In the genomic region with DNA sequence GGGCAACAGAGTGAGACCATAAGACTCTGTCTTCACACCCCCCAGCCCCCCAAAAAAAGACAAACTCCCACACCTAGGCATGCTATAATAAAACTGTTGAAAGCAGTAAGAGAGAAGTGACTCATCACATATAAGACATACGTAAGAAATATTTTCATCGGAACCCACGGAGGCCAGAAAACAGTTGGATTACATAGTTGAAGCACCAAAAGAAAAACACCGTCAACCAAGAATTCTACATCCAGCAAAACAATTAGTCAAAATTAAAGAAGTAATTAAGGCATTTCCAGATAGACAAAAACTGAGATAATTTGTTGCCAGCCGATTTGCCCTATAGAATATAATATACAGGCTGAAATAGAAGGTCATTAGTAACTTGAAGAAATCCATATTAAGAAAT, we compare ENCODE assay signal across 16 cellular contexts.
DNase-seq lines count a peak whose midpoint lies in the region; TF ChIP-seq lines count a peak whose summit lies in the region.
"Had no signal": no experiment of that assay in that cellular context is flagged by ENCODE, and none has a peak within 500 bp of the region (broad histone marks: within the 10 kb centered on the region; RNA-seq: fewer than 3 reads in every experiment).

No MANE protein-coding gene starts in this region.

- DNase-seq in brain microvascular endothelial cell (peak; percentile 12), glutamatergic neuron (no peak), stomach (no peak), vagina (ENCODE audit: extremely low spot score in 2 of 2) (no peak), hepatic stellate cell (ENCODE audit: low spot score) (no peak), HFFc6 (no peak)
- no peak for DNase-seq in effector CD8-positive, alpha-beta T cell (lab: John Stamatoyannopoulos, UW)
- DNase-seq: Calu3; CD4-positive, alpha-beta T cell; NCI-H146; NCI-H2081; NCI-H510A; NCI-H774; PC-9 had no signal

- intact Hi-C loops in stomach (cut with DNase I; ENCODE audit: low total_unique reads) (no loop called here), vagina (cut with DNase I) (no loop called here)

- TF ChIP-seq CTCF in brain microvascular endothelial cell (IDR thresholded peaks at IDR 0.05; ENCODE audit: low read depth, low read length, missing control alignments) = no peak
- no peak for TF ChIP-seq CTCF in glutamatergic neuron (IDR thresholded peaks at IDR 0.05; ENCODE audit: partially characterized antibody, unreplicated experiment)
- TF ChIP-seq CTCF in stomach (IDR thresholded peaks at IDR 0.05) = no peak
- no peak for TF ChIP-seq CTCF in vagina (IDR thresholded peaks at IDR 0.05)
- TF ChIP-seq CTCF in HFFc6 (IDR thresholded peaks at IDR 0.05) = no peak

- WGBS in stomach, 5 donors = 91 to 96% (median 92%) methylated on average over 5 of the region's 5 CpGs

- H3K27me3 ChIP-seq in brain microvascular endothelial cell (replicated peaks) (no peaks in the 10 kb centered on the region), stomach (no peaks in the 10 kb centered on the region), vagina (no peaks in the 10 kb centered on the region)

- H3K4me3 Mint-ChIP-seq in glutamatergic neuron (ENCODE audit: unreplicated experiment) = no peak overlapping the region
- no peak overlapping the region for H3K4me3 Mint-ChIP-seq in HFFc6
- H3K4me3 Mint-ChIP-seq: B cell; CD4-positive, alpha-beta T cell had no signal

- H3K9me3 ChIP-seq in stomach (peaks cover 10 to 20% (median 16%) of the 10 kb centered on the region in 4 donors), vagina (no peaks in the 10 kb centered on the region)

- no peak overlapping the region for H3K4me3 ChIP-seq in brain microvascular endothelial cell (ENCODE audit: low read depth, low read length)
- H3K4me3 ChIP-seq in stomach = no peak overlapping the region
- no peak overlapping the region for H3K4me3 ChIP-seq in vagina
- H3K4me3 ChIP-seq: PC-9 had no signal

- H3K27ac Mint-ChIP-seq in glutamatergic neuron (ENCODE audit: unreplicated experiment) (peak overlapping the region; percentile 96), HFFc6 (no peak overlapping the region)
- H3K27ac Mint-ChIP-seq: B cell; CD4-positive, alpha-beta T cell had no signal

- in situ Hi-C loops in brain microvascular endothelial cell (cut with HindIII; ENCODE audit: low pct_ligation_motif_present, low sequenced_read_pairs) = no loop called here

- H3K36me3 ChIP-seq in brain microvascular endothelial cell (replicated peaks) (no peaks in the 10 kb centered on the region), stomach (no peaks in the 10 kb centered on the region), vagina (no peaks in the 10 kb centered on the region)

- H3K4me1 ChIP-seq in stomach = peaks cover 0 to 53% (median 13%) of the 10 kb centered on the region in 4 donors
- H3K4me1 ChIP-seq in vagina = peaks cover 51% of the 10 kb centered on the region

- peaks cover 17% of the 10 kb centered on the region for H3K9me3 Mint-ChIP-seq in glutamatergic neuron (ENCODE audit: unreplicated experiment)
- H3K9me3 Mint-ChIP-seq in HFFc6 = peaks cover 7% of the 10 kb centered on the region

- H3K27me3 Mint-ChIP-seq in glutamatergic neuron (ENCODE audit: unreplicated experiment) (peaks cover 5% of the 10 kb centered on the region), HFFc6 (ENCODE audit: insufficient read depth) (peaks cover 10% of the 10 kb centered on the region)
- H3K27me3 Mint-ChIP-seq: CD4-positive, alpha-beta T cell had no signal

- TF ChIP-seq EP300 in stomach (IDR thresholded peaks at IDR 0.05) = no peak

- H3K4me1 Mint-ChIP-seq in glutamatergic neuron (ENCODE audit: low read depth, unreplicated experiment) = peaks cover 28% of the 10 kb centered on the region
- peaks cover 13% of the 10 kb centered on the region for H3K4me1 Mint-ChIP-seq in HFFc6 (ENCODE audit: low read depth)
- H3K4me1 Mint-ChIP-seq: B cell had no signal

- H3K27ac ChIP-seq in brain microvascular endothelial cell (no peak overlapping the region), stomach (peak overlapping the region in 4 of 5 donors; percentile 61 to 85 (median 84)), vagina (peak overlapping the region; percentile 64)
- H3K27ac ChIP-seq: KMS-11, PC-9 had no signal

- no peak for TF ChIP-seq POLR2A in stomach (IDR thresholded peaks at IDR 0.05)
- no peak for TF ChIP-seq POLR2A in vagina (IDR thresholded peaks at IDR 0.05)

- H3K36me3 Mint-ChIP-seq in glutamatergic neuron (ENCODE audit: unreplicated experiment) (peaks cover 5% of the 10 kb centered on the region), HFFc6 (ENCODE audit: low read depth) (peaks cover 11% of the 10 kb centered on the region)
